Comparison of ENCODE assay signal across 1 cellular context in the genomic region with DNA sequence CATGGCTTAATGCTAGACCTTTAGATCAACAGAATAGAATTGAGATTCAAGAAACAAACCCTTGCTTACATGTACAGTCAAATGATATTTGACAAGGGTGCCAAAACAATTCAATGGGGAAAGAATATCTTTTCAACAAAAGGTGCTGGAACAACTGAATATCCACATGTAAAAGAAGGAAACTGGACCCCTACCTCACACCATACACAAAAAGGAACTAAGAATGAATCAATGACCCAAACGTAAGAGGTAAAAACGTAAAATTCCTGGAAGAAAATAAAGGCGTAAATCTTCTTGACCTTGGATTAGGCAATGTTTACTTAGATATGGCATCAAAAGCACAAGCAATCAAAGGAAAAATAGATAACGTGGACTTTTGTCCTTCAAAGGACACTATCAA.
TF ChIP-seq lines count a peak whose summit lies in the region.

No MANE protein-coding gene starts in this region.

TF ChIP-seq in K562, 482 proteins besides CTCF, POLR2A, EP300 and RAD21 (continued from another document):
- TF ChIP-seq, protein P1, sequence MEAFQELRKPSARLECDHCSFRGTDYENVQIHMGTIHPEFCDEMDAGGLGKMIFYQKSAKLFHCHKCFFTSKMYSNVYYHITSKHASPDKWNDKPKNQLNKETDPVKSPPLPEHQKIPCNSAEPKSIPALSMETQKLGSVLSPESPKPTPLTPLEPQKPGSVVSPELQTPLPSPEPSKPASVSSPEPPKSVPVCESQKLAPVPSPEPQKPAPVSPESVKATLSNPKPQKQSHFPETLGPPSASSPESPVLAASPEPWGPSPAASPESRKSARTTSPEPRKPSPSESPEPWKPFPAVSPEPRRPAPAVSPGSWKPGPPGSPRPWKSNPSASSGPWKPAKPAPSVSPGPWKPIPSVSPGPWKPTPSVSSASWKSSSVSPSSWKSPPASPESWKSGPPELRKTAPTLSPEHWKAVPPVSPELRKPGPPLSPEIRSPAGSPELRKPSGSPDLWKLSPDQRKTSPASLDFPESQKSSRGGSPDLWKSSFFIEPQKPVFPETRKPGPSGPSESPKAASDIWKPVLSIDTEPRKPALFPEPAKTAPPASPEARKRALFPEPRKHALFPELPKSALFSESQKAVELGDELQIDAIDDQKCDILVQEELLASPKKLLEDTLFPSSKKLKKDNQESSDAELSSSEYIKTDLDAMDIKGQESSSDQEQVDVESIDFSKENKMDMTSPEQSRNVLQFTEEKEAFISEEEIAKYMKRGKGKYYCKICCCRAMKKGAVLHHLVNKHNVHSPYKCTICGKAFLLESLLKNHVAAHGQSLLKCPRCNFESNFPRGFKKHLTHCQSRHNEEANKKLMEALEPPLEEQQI (IDR thresholded peaks at IDR 0.05): no peak
- TF ChIP-seq ATF1 (CRISPR knock-in tag; IDR thresholded peaks at IDR 0.05) (no peak), ATF1 (tag; IDR thresholded peaks at IDR 0.05) (no peak), BCOR (IDR thresholded peaks at IDR 0.05) (no peak), ZNF253 (CRISPR knock-in tag; conservative IDR thresholded peaks at IDR 0.05) (no peak), SPI1 (IDR thresholded peaks at IDR 0.05; ENCODE audit: borderline replicate concordance, low read depth, low read length) (no peak), CHCHD3 (CRISPR knock-in tag; IDR thresholded peaks at IDR 0.05) (no peak), TRIM24 (IDR thresholded peaks at IDR 0.05) (peak in 1 of 2 experiments; percentile 69; a peak in 2 of 4 replicates), WHSC1 (IDR thresholded peaks at IDR 0.05; ENCODE audit: low read length) (no peak), SIN3A (IDR thresholded peaks at IDR 0.05; ENCODE audit: borderline replicate concordance in 2 of 2, control insufficient read depth in 1 of 2, low read depth in 2 of 2, low read length in 2 of 2) (no peak), SAFB2 (IDR thresholded peaks at IDR 0.05; ENCODE audit: borderline replicate concordance, low read depth, low read length, severe bottlenecking) (no peak), SMARCB1 (IDR thresholded peaks at IDR 0.05; ENCODE audit: insufficient read length, low read depth) (no peak), SRF (CRISPR knock-in tag; IDR thresholded peaks at IDR 0.05) (no peak), NEUROD1 (IDR thresholded peaks at IDR 0.05; ENCODE audit: borderline replicate concordance, low read depth, low read length, partially characterized antibody) (no peak), SMAD2 (IDR thresholded peaks at IDR 0.05; ENCODE audit: low read depth, low read length) (no peak), ADNP (tag; IDR thresholded peaks at IDR 0.05) (no peak), ZNF586 (CRISPR knock-in tag; conservative IDR thresholded peaks at IDR 0.05) (no peak), NRF1 (conservative IDR thresholded peaks at IDR 0.05 in 1 of 2, IDR thresholded peaks at IDR 0.05 in 1 of 2) (no peak), CBX3 (IDR thresholded peaks at IDR 0.05; ENCODE audit: borderline replicate concordance in 1 of 2, low read length in 2 of 2) (peak in 1 of 2 experiments; percentile 74; a peak in 1 of 3 replicates), FOXM1 (IDR thresholded peaks at IDR 0.05; ENCODE audit: low read depth) (no peak), FOXM1 (CRISPR knock-in tag; IDR thresholded peaks at IDR 0.05; ENCODE audit: low read depth) (no peak), ZNF583 (CRISPR knock-in tag; IDR thresholded peaks at IDR 0.05) (no peak), ZNF263 (CRISPR knock-in tag; IDR thresholded peaks at IDR 0.05; ENCODE audit: borderline replicate concordance) (no peak), NCOA2 (IDR thresholded peaks at IDR 0.05; ENCODE audit: partially characterized antibody in 2 of 2) (no peak), MEIS2 (IDR thresholded peaks at IDR 0.05; ENCODE audit: partially characterized antibody) (no peak), ZNF77 (CRISPR knock-in tag; IDR thresholded peaks at IDR 0.05) (no peak), TRIM28 (IDR thresholded peaks at IDR 0.05) (0 out of 2 replicates have a peak, but pooled peaks have one; percentile 48), SP1 (CRISPR knock-in tag; IDR thresholded peaks at IDR 0.05) (no peak), TEAD1 (CRISPR knock-in tag; IDR thresholded peaks at IDR 0.05) (no peak)
- TF ChIP-seq, protein P2, sequence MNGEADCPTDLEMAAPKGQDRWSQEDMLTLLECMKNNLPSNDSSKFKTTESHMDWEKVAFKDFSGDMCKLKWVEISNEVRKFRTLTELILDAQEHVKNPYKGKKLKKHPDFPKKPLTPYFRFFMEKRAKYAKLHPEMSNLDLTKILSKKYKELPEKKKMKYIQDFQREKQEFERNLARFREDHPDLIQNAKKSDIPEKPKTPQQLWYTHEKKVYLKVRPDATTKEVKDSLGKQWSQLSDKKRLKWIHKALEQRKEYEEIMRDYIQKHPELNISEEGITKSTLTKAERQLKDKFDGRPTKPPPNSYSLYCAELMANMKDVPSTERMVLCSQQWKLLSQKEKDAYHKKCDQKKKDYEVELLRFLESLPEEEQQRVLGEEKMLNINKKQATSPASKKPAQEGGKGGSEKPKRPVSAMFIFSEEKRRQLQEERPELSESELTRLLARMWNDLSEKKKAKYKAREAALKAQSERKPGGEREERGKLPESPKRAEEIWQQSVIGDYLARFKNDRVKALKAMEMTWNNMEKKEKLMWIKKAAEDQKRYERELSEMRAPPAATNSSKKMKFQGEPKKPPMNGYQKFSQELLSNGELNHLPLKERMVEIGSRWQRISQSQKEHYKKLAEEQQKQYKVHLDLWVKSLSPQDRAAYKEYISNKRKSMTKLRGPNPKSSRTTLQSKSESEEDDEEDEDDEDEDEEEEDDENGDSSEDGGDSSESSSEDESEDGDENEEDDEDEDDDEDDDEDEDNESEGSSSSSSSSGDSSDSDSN (IDR thresholded peaks at IDR 0.05; ENCODE audit: borderline replicate concordance in 1 of 2, low read depth in 2 of 2, low read length in 2 of 2): no peak
- TF ChIP-seq, protein P3, sequence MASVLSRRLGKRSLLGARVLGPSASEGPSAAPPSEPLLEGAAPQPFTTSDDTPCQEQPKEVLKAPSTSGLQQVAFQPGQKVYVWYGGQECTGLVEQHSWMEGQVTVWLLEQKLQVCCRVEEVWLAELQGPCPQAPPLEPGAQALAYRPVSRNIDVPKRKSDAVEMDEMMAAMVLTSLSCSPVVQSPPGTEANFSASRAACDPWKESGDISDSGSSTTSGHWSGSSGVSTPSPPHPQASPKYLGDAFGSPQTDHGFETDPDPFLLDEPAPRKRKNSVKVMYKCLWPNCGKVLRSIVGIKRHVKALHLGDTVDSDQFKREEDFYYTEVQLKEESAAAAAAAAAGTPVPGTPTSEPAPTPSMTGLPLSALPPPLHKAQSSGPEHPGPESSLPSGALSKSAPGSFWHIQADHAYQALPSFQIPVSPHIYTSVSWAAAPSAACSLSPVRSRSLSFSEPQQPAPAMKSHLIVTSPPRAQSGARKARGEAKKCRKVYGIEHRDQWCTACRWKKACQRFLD (CRISPR knock-in tag; IDR thresholded peaks at IDR 0.05): no peak
- TF ChIP-seq, protein P4, sequence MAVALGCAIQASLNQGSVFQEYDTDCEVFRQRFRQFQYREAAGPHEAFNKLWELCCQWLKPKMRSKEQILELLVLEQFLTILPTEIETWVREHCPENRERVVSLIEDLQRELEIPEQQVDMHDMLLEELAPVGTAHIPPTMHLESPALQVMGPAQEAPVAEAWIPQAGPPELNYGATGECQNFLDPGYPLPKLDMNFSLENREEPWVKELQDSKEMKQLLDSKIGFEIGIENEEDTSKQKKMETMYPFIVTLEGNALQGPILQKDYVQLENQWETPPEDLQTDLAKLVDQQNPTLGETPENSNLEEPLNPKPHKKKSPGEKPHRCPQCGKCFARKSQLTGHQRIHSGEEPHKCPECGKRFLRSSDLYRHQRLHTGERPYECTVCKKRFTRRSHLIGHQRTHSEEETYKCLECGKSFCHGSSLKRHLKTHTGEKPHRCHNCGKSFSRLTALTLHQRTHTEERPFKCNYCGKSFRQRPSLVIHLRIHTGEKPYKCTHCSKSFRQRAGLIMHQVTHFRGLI (CRISPR knock-in tag; IDR thresholded peaks at IDR 0.05): no peak
- TF ChIP-seq, protein P5, sequence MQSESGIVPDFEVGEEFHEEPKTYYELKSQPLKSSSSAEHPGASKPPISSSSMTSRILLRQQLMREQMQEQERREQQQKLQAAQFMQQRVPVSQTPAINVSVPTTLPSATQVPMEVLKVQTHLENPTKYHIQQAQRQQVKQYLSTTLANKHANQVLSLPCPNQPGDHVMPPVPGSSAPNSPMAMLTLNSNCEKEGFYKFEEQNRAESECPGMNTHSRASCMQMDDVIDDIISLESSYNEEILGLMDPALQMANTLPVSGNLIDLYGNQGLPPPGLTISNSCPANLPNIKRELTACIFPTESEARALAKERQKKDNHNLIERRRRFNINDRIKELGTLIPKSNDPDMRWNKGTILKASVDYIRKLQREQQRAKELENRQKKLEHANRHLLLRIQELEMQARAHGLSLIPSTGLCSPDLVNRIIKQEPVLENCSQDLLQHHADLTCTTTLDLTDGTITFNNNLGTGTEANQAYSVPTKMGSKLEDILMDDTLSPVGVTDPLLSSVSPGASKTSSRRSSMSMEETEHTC (IDR thresholded peaks at IDR 0.05): no peak
- TF ChIP-seq, protein P6, sequence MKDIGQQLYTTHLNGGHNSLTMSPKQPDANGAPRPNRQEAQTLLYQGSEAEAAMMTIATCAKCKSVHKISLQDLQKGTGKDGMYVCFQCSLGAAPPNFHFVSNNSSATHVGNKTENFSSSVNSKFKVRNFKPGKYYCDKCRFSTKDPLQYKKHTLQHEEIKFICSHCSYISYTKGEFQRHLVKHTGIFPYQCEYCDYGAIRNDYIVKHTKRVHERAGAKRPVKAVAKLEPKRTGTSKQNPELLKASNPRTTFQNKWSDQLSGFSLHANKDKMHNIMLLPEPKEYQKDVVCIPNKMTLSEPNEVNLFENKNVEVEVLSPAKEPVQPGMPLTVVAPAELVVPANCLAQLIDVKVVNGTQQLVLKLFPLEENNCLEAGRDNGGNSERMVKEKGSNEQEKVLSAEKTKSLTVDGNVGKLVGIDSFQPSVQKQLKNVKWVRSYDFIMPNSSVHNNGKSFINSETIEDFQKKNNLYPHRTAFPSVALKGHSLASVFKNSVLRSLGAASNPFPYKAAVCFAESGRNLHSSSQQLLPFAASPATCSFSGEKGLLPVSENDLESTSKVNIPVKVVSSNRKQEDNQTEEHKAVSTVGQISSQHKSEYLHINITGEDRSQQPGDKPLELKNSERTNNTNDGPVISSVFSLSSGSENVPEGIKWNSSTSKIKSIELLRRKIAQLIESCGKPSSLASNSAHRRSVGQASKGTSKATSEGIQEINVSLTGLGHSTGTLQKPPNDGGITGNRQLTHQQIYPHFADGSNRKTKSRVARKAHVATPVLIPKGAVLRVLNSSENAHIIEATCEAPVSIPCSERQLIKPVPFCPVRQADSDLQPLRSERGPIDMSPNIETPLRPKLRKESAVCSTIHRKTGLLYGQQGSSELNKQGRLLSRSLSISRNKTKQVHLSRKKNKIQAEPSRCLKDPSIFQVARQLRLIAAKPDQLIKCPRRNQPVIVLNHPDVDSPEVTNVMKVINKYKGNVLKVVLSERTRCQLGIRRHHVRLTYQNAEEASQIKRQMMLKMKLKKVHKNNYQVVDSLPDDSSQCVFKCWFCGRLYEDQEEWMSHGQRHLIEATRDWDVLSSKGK (CRISPR knock-in tag; IDR thresholded peaks at IDR 0.05): no peak
- TF ChIP-seq, protein P7, sequence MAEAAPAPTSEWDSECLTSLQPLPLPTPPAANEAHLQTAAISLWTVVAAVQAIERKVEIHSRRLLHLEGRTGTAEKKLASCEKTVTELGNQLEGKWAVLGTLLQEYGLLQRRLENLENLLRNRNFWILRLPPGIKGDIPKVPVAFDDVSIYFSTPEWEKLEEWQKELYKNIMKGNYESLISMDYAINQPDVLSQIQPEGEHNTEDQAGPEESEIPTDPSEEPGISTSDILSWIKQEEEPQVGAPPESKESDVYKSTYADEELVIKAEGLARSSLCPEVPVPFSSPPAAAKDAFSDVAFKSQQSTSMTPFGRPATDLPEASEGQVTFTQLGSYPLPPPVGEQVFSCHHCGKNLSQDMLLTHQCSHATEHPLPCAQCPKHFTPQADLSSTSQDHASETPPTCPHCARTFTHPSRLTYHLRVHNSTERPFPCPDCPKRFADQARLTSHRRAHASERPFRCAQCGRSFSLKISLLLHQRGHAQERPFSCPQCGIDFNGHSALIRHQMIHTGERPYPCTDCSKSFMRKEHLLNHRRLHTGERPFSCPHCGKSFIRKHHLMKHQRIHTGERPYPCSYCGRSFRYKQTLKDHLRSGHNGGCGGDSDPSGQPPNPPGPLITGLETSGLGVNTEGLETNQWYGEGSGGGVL (CRISPR knock-in tag; IDR thresholded peaks at IDR 0.05): no peak
- TF ChIP-seq, protein P8, sequence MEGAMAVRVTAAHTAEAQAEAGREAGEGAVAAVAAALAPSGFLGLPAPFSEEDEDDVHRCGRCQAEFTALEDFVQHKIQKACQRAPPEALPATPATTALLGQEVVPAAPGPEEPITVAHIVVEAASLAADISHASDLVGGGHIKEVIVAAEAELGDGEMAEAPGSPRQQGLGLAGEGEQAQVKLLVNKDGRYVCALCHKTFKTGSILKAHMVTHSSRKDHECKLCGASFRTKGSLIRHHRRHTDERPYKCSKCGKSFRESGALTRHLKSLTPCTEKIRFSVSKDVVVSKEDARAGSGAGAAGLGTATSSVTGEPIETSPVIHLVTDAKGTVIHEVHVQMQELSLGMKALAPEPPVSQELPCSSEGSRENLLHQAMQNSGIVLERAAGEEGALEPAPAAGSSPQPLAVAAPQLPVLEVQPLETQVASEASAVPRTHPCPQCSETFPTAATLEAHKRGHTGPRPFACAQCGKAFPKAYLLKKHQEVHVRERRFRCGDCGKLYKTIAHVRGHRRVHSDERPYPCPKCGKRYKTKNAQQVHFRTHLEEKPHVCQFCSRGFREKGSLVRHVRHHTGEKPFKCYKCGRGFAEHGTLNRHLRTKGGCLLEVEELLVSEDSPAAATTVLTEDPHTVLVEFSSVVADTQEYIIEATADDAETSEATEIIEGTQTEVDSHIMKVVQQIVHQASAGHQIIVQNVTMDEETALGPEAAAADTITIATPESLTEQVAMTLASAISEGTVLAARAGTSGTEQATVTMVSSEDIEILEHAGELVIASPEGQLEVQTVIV (CRISPR knock-in tag; IDR thresholded peaks at IDR 0.05; ENCODE audit: borderline replicate concordance): no peak
